ENCODE assay signal across 21 cellular contexts in genomic region chr12:64820593-64820992, GRCh38. TPM values are rescaled to one million over a fixed set of nuclear protein-coding genes. Genes with fewer than 3 reads are reported as not detected.
DNase-seq lines count a peak whose midpoint lies in the region; ATAC-seq and TF ChIP-seq lines count a peak whose summit lies in the region.
"Had no signal": no experiment of that assay in that cellular context is flagged by ENCODE, and none has a peak within 500 bp of the region (broad histone marks: within the 10 kb centered on the region; RNA-seq: fewer than 3 reads in every experiment).

No MANE protein-coding gene starts in this region.

- intact Hi-C loops in PC-3 (cut with micrococcal nuclease): no loop called here
- intact Hi-C loops in left colon (cut with DNase I, micrococcal nuclease): no loop called here
- intact Hi-C loops in thyroid gland (cut with DNase I): no loop called here
- intact Hi-C loops in head of caudate nucleus (cut with DNase I): no loop called here

- H3K27ac ChIP-seq in cardiac muscle cell: peak overlapping the region; percentile 12
- no peak overlapping the region for H3K27ac ChIP-seq in right atrium auricular region
- H3K27ac ChIP-seq in PC-3 (ENCODE audit: low read length): no peak overlapping the region
- H3K27ac ChIP-seq in thyroid gland: no peak overlapping the region
- H3K27ac ChIP-seq: Peyer's patch, SK-N-MC had no signal

- H3K9me3 ChIP-seq in cardiac muscle cell (ENCODE audit: low read depth) (no peaks in the 10 kb centered on the region), right atrium auricular region (peaks cover 0 to 12% of the 10 kb centered on the region in 2 donors), PC-3 (ENCODE audit: low read length) (0 out of 2 replicates have a peak, but pooled peaks cover 5% of the 10 kb centered on the region), thyroid gland (no peaks in the 10 kb centered on the region)
- H3K9me3 ChIP-seq: HAP-1, Peyer's patch had no signal

- H3K4me2 ChIP-seq in PC-3 (ENCODE audit: low read length): no peak overlapping the region
- H3K4me2 ChIP-seq: GM23338 had no signal

- H3K4me1 ChIP-seq in cardiac muscle cell (ENCODE audit: low read depth) (peaks cover 20% of the 10 kb centered on the region), right atrium auricular region (peaks cover 0 to 14% of the 10 kb centered on the region in 2 donors), PC-3 (ENCODE audit: insufficient read depth, low read length) (0 out of 2 replicates have a peak, but pooled peaks cover 4% of the 10 kb centered on the region), thyroid gland (peaks cover 16% of the 10 kb centered on the region in 2 donors)
- H3K4me1 ChIP-seq: HAP-1 had no signal

- H3K27me3 ChIP-seq in cardiac muscle cell (peaks cover 24% of the 10 kb centered on the region), right atrium auricular region (no peaks in the 10 kb centered on the region), PC-3 (ENCODE audit: low read length) (no peaks in the 10 kb centered on the region), thyroid gland (peaks cover 8% of the 10 kb centered on the region)

- no peak for DNase-seq in cardiac muscle cell (ENCODE audit: low read depth in 1 of 2, low spot score in 1 of 2)
- DNase-seq in right atrium auricular region (ENCODE audit: low spot score): no peak
- peak; percentile 42 for DNase-seq in PC-3
- no peak for DNase-seq in left colon
- DNase-seq in thyroid gland: no peak
- DNase-seq in head of caudate nucleus: no peak
- DNase-seq: CD4-positive, alpha-beta memory T cell; COR-L47; DMS53; KBM-7; MM.1S; NCI-H2029; NCI-H446; NCI-H524 treated with DMSO at 0.1 percent for 48 hours; NCI-H82; Peyer's patch; SHP77 treated with DMSO at 0.1 percent for 48 hours had no signal

- H2AFZ ChIP-seq in PC-3 (ENCODE audit: low read length): no peak overlapping the region
- H2AFZ ChIP-seq: GM23338 had no signal

- no peaks in the 10 kb centered on the region for H3F3A ChIP-seq in PC-3 (ENCODE audit: low read length, unreplicated experiment)

- CTCF ChIA-PET in PC-3 (lab: Charles Lee): no interaction called here

- H3K4me3 ChIP-seq in cardiac muscle cell: no peak overlapping the region
- no peak overlapping the region for H3K4me3 ChIP-seq in right atrium auricular region
- H3K4me3 ChIP-seq in PC-3 (ENCODE audit: low read length): no peak overlapping the region
- H3K4me3 ChIP-seq in thyroid gland (replicated peaks in 1 of 3): no peak overlapping the region
- H3K4me3 ChIP-seq: GM23338, HAP-1, Peyer's patch, SK-N-MC had no signal

- H3K79me2 ChIP-seq in PC-3 (ENCODE audit: low read length): no peaks in the 10 kb centered on the region

- ATAC-seq in PC-3 (peak; percentile 44), left colon (peak; percentile 90), GM21367 (IDR thresholded peaks at IDR 0.05; ENCODE audit: unreplicated experiment) (no peak)
- ATAC-seq: GM23338 had no signal

- H3K9me2 ChIP-seq in PC-3 (replicated peaks; ENCODE audit: low read length): no peaks in the 10 kb centered on the region

- no TSS peak for BruUV-seq in PC-3 (replicated peaks; lab: Mats Ljungman, UMichigan)

- TF ChIP-seq CTCF in cardiac muscle cell (IDR thresholded peaks at IDR 0.05; ENCODE audit: low read depth, low read length) (no peak), right atrium auricular region (IDR thresholded peaks at IDR 0.05) (no peak), PC-3 (conservative IDR thresholded peaks at IDR 0.05; ENCODE audit: low read depth, low read length) (no peak), thyroid gland (IDR thresholded peaks at IDR 0.05) (no peak)

- 88% methylated on average over 3 of the region's 3 CpGs for WGBS in thyroid gland, 2 donors

- H4K20me1 ChIP-seq in PC-3 (ENCODE audit: low read length): no peaks in the 10 kb centered on the region

- no peaks in the 10 kb centered on the region for H3K36me3 ChIP-seq in cardiac muscle cell
- no peaks in the 10 kb centered on the region for H3K36me3 ChIP-seq in right atrium auricular region
- peaks cover 7% of the 10 kb centered on the region for H3K36me3 ChIP-seq in PC-3 (ENCODE audit: low read depth, low read length)
- no peaks in the 10 kb centered on the region for H3K36me3 ChIP-seq in thyroid gland
- H3K36me3 ChIP-seq: HAP-1, Peyer's patch had no signal

- no peak overlapping the region for H3K9ac ChIP-seq in PC-3 (ENCODE audit: low read length)

- no peak for TF ChIP-seq POLR2A in thyroid gland (IDR thresholded peaks at IDR 0.05)

- POLR2A ChIA-PET in PC-3 (lab: Charles Lee; ENCODE audit: unreplicated experiment): no interaction called here

RNA-seq across cellular contexts. Expression of gene TBC1D30, which starts 3.9 kb away (rescaled TPM):
- total RNA-seq in cardiac muscle cell: 0.57 and 1.4 TPM in 2 replicates
- polyA plus RNA-seq in cardiac muscle cell: 1.2 TPM in 2 replicates
- 1 to 10 TPM in 1 of 2 donors, under 1 TPM in 1; 0.48 to 3.3 TPM for total RNA-seq in right atrium auricular region
- 16.8 and 36.1 TPM in 2 replicates for total RNA-seq in PC-3 (2014; rRNA removed)
- total RNA-seq in left colon: 10 to 100 TPM in 1 of 2 donors, 1 to 10 TPM in 1; 10.0 to 12.8 TPM
- total RNA-seq in thyroid gland: 10 to 100 TPM in 1 of 4 donors, 1 to 10 TPM in 3; 7.0 to 31.3 (median 9.0) TPM
- polyA plus RNA-seq: CD4-positive, alpha-beta memory T cell had no signal
